1 cellular context compared by ENCODE assay signal in the genomic region with DNA sequence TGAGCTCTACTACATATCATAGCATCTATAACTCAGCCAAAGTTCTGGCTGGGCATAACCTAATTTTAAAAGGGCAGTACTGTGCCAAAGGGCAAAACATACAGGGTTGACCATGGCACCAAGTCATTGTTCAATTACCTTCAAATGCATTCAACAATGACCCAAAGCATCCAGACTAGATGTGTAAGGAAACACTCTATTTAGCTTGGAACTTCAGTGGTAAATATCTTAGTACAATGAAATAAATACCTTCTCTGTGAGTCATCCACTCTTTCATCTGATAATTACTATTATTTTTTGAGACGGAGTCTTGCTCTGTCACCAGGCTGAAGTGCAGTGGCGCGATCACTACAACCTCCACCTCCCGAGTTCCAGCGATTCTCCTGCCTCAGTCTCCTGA.
TF ChIP-seq lines count a peak whose summit lies in the region.

No MANE protein-coding gene starts in this region.

TF ChIP-seq in SK-N-SH, 30 proteins besides CTCF, POLR2A, EP300 and RAD21:
- TF ChIP-seq, protein P1, sequence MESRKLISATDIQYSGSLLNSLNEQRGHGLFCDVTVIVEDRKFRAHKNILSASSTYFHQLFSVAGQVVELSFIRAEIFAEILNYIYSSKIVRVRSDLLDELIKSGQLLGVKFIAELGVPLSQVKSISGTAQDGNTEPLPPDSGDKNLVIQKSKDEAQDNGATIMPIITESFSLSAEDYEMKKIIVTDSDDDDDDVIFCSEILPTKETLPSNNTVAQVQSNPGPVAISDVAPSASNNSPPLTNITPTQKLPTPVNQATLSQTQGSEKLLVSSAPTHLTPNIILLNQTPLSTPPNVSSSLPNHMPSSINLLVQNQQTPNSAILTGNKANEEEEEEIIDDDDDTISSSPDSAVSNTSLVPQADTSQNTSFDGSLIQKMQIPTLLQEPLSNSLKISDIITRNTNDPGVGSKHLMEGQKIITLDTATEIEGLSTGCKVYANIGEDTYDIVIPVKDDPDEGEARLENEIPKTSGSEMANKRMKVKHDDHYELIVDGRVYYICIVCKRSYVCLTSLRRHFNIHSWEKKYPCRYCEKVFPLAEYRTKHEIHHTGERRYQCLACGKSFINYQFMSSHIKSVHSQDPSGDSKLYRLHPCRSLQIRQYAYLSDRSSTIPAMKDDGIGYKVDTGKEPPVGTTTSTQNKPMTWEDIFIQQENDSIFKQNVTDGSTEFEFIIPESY (IDR thresholded peaks at IDR 0.05; ENCODE audit: borderline replicate concordance, low read depth), result no peak
- TF ChIP-seq NRF1 (IDR thresholded peaks at IDR 0.05; ENCODE audit: low read depth, low read length), result no peak
TF ChIP-seq in SK-N-SH: peak in this region for 0.
